Comparison of ENCODE assay signal across 24 cellular contexts in genomic region chr18:11668441-11669169, GRCh38. TPM values are rescaled to one million over a fixed set of nuclear protein-coding genes. Genes with fewer than 3 reads are reported as not detected.
"Had no signal": no experiment of that assay in that cellular context is flagged by ENCODE, and none has a peak within 500 bp of the region (broad histone marks: within the 10 kb centered on the region; RNA-seq: fewer than 3 reads in every experiment).

No MANE protein-coding gene starts in this region.

- H3K36me3 Mint-ChIP-seq: activated naive CD4-positive, alpha-beta T cell treated with anti-CD3 and anti-CD28 coated beads, Interleukin-2, amount 10 ng/mL, durations not matched to agents 7 days and 5 days; brain; memory B cell; naive thymus-derived CD4-positive, alpha-beta T cell; stimulated activated effector memory CD8-positive, alpha-beta T cell treated with anti-CD3 and anti-CD28 coated beads, Interleukin-12 subunit alpha, Interleukin-12 subunit beta, amount 100 ng/mL, for 72 hours; type B pancreatic cell had no signal

- H3K9me3 ChIP-seq: colonic mucosa, esophagus squamous epithelium, left lung, mucosa of descending colon, pancreas, sigmoid colon, testis had no signal

- ATAC-seq: activated CD8-positive, alpha-beta T cell treated with anti-CD3 and anti-CD28 coated beads, Interleukin-2, amount 10 ng/mL, durations not matched to agents 7 days and 5 days; activated naive CD8-positive, alpha-beta T cell treated with anti-CD3 and anti-CD28 coated beads, Interleukin-2, amount 50 U/mL, for 24 hours; activated T-cell treated with anti-CD3 and anti-CD28 coated beads, Interleukin-2, amount 50 U/mL, for 4 hours; left lung; mucosa of descending colon; naive thymus-derived CD4-positive, alpha-beta T cell; pancreas; stimulated activated effector memory CD8-positive, alpha-beta T cell treated with anti-CD3 and anti-CD28 coated beads, Interleukin-12 subunit alpha, Interleukin-12 subunit beta, amount 100 ng/mL, for 72 hours had no signal

- H3K4me1 Mint-ChIP-seq: activated CD4-positive, alpha-beta T cell treated with anti-CD3 and anti-CD28 coated beads, Interleukin-2, amount 10 ng/mL, durations not matched to agents 24 days and 14 days; activated naive CD4-positive, alpha-beta T cell treated with anti-CD3 and anti-CD28 coated beads, Interleukin-2, amount 10 ng/mL, durations not matched to agents 7 days and 5 days; activated naive CD8-positive, alpha-beta T cell treated with anti-CD3 and anti-CD28 coated beads, Interleukin-2, amount 50 U/mL, for 24 hours; brain; central memory CD8-positive, alpha-beta T cell; memory B cell; naive thymus-derived CD4-positive, alpha-beta T cell; stimulated activated effector memory CD8-positive, alpha-beta T cell treated with anti-CD3 and anti-CD28 coated beads, Interleukin-12 subunit alpha, Interleukin-12 subunit beta, amount 100 ng/mL, for 72 hours had no signal

- H3K4me3 ChIP-seq: colonic mucosa, esophagus squamous epithelium, hepatocyte, left lung, mucosa of descending colon, pancreas, sigmoid colon, testis had no signal

- H3K4me1 ChIP-seq: colonic mucosa, left lung, pancreas, sigmoid colon, testis had no signal

- H3K9me3 Mint-ChIP-seq: activated CD4-positive, alpha-beta T cell treated with anti-CD3 and anti-CD28 coated beads, Interleukin-2, amount 10 ng/mL, durations not matched to agents 24 days and 14 days; activated naive CD4-positive, alpha-beta T cell treated with anti-CD3 and anti-CD28 coated beads, Interleukin-2, amount 10 ng/mL, durations not matched to agents 7 days and 5 days; activated naive CD8-positive, alpha-beta T cell treated with anti-CD3 and anti-CD28 coated beads, Interleukin-2, amount 50 U/mL, for 24 hours; activated T-cell treated with anti-CD3 and anti-CD28 coated beads, Interleukin-2, amount 50 U/mL, for 4 hours; brain; central memory CD8-positive, alpha-beta T cell; memory B cell; naive thymus-derived CD4-positive, alpha-beta T cell; stimulated activated effector memory CD8-positive, alpha-beta T cell treated with anti-CD3 and anti-CD28 coated beads, Interleukin-12 subunit alpha, Interleukin-12 subunit beta, amount 100 ng/mL, for 72 hours; T-helper 1 cell treated with Interleukin-12 subunit alpha and Interleukin-12 subunit beta and Interleukin-4 antibody, amounts not matched to agents 30 μg/mL and 1 μg/mL, for 36 hours; type B pancreatic cell had no signal

- H3K27ac Mint-ChIP-seq: activated CD4-positive, alpha-beta T cell treated with anti-CD3 and anti-CD28 coated beads, Interleukin-2, amount 10 ng/mL, durations not matched to agents 24 days and 14 days; activated CD8-positive, alpha-beta T cell treated with anti-CD3 and anti-CD28 coated beads, Interleukin-2, amount 10 ng/mL, durations not matched to agents 7 days and 5 days; activated naive CD4-positive, alpha-beta T cell treated with anti-CD3 and anti-CD28 coated beads, Interleukin-2, amount 10 ng/mL, durations not matched to agents 7 days and 5 days; activated naive CD8-positive, alpha-beta T cell treated with anti-CD3 and anti-CD28 coated beads, Interleukin-2, amount 50 U/mL, for 24 hours; memory B cell; naive thymus-derived CD4-positive, alpha-beta T cell; stimulated activated effector memory CD8-positive, alpha-beta T cell treated with anti-CD3 and anti-CD28 coated beads, Interleukin-12 subunit alpha, Interleukin-12 subunit beta, amount 100 ng/mL, for 72 hours; T-helper 1 cell treated with Interleukin-12 subunit alpha and Interleukin-12 subunit beta and Interleukin-4 antibody, amounts not matched to agents 30 μg/mL and 1 μg/mL, for 36 hours; type B pancreatic cell had no signal

- H3K36me3 ChIP-seq: colonic mucosa, esophagus squamous epithelium, left lung, pancreas, sigmoid colon had no signal

- H2AFZ ChIP-seq: hepatocyte had no signal

- H3K27me3 Mint-ChIP-seq: activated CD4-positive, alpha-beta T cell treated with anti-CD3 and anti-CD28 coated beads, Interleukin-2, amount 10 ng/mL, durations not matched to agents 24 days and 14 days had no signal

- H3K4me2 ChIP-seq: hepatocyte had no signal

- H3K27me3 ChIP-seq: colonic mucosa, pancreas, sigmoid colon, testis had no signal

- H3K79me2 ChIP-seq: hepatocyte had no signal

- DNase-seq: activated CD4-positive, alpha-beta T cell treated with anti-CD3 and anti-CD28 coated beads, Interleukin-2, amount 10 ng/mL, durations not matched to agents 24 days and 14 days; activated CD8-positive, alpha-beta T cell treated with anti-CD3 and anti-CD28 coated beads, Interleukin-2, amount 10 ng/mL, durations not matched to agents 7 days and 5 days; activated naive CD4-positive, alpha-beta T cell treated with anti-CD3 and anti-CD28 coated beads, Interleukin-2, amount 10 ng/mL, durations not matched to agents 7 days and 5 days; activated naive CD8-positive, alpha-beta T cell treated with anti-CD3 and anti-CD28 coated beads, Interleukin-2, amount 50 U/mL, for 24 hours; activated T-cell treated with anti-CD3 and anti-CD28 coated beads, Interleukin-2, amount 50 U/mL, for 4 hours; anterior cingulate cortex; colonic mucosa; esophagus squamous epithelium; left lung; mucosa of descending colon; naive thymus-derived CD4-positive, alpha-beta T cell; pancreas; sigmoid colon; stimulated activated CD4-positive, alpha-beta T cell treated with anti-CD3 and anti-CD28 coated beads, Interleukin-4, amount 100 ng/mL, for 24 hours; testis had no signal

- H3K4me3 Mint-ChIP-seq: activated CD4-positive, alpha-beta T cell treated with anti-CD3 and anti-CD28 coated beads, Interleukin-2, amount 10 ng/mL, durations not matched to agents 24 days and 14 days; activated CD8-positive, alpha-beta T cell treated with anti-CD3 and anti-CD28 coated beads, Interleukin-2, amount 10 ng/mL, durations not matched to agents 7 days and 5 days; activated naive CD4-positive, alpha-beta T cell treated with anti-CD3 and anti-CD28 coated beads, Interleukin-2, amount 10 ng/mL, durations not matched to agents 7 days and 5 days; activated naive CD8-positive, alpha-beta T cell treated with anti-CD3 and anti-CD28 coated beads, Interleukin-2, amount 50 U/mL, for 24 hours; activated T-cell treated with anti-CD3 and anti-CD28 coated beads, Interleukin-2, amount 50 U/mL, for 4 hours; brain; central memory CD8-positive, alpha-beta T cell; memory B cell; naive thymus-derived CD4-positive, alpha-beta T cell; stimulated activated effector memory CD8-positive, alpha-beta T cell treated with anti-CD3 and anti-CD28 coated beads, Interleukin-12 subunit alpha, Interleukin-12 subunit beta, amount 100 ng/mL, for 72 hours; T-helper 1 cell treated with Interleukin-12 subunit alpha and Interleukin-12 subunit beta and Interleukin-4 antibody, amounts not matched to agents 30 μg/mL and 1 μg/mL, for 36 hours; type B pancreatic cell had no signal

- H3K27ac ChIP-seq: colonic mucosa, hepatocyte, left lung, pancreas, sigmoid colon, testis had no signal

RNA-seq across cellular contexts. Expression of gene GNAL, which starts 20.5 kb away (rescaled TPM):
- total RNA-seq: activated CD8-positive, alpha-beta T cell treated with anti-CD3 and anti-CD28 coated beads, Interleukin-2, amount 10 ng/mL, durations not matched to agents 7 days and 5 days had no signal

RNA-seq across cellular contexts. Expression of gene SLC35G4, which starts 59.2 kb away (rescaled TPM):
- total RNA-seq: activated CD4-positive, alpha-beta T cell treated with anti-CD3 and anti-CD28 coated beads, Interleukin-2, amount 10 ng/mL, durations not matched to agents 24 days and 14 days; activated CD8-positive, alpha-beta T cell treated with anti-CD3 and anti-CD28 coated beads, Interleukin-2, amount 10 ng/mL, durations not matched to agents 7 days and 5 days; activated T-cell treated with anti-CD3 and anti-CD28 coated beads, Interleukin-2, amount 50 U/mL, for 4 hours; colonic mucosa; esophagus squamous epithelium; fibroblast of villous mesenchyme; glomerular endothelial cell; hepatocyte; left lung; mucosa of descending colon; naive thymus-derived CD4-positive, alpha-beta T cell; pancreas; sigmoid colon; testis had no signal
